Comparison of ENCODE assay signal across 19 cellular contexts in the genomic region with DNA sequence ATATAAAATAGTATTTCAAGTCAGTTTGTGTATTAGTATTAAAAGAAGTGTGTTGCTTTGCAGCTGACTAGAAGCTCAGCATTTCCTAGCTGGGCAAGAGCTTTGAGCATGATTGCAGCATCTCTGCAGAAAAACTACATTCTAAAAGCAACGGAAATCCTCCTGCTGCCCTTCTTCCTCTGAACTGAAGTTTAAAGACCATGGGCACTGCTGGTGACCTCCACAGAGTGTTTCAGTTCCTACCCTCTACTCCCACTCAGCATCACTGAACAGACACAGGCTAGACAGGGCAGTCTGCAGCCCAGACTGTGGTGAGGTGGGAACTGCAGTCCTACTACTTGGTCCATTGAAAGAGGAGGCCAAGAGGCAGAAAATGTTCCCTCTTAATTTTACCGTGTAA. TPM values are rescaled to one million over a fixed set of nuclear protein-coding genes. Genes with fewer than 3 reads are reported as not detected.
A peak's percentile ranks its signal among the peaks of the same experiment; 100 is the strongest.
DNase-seq lines count a peak whose midpoint lies in the region; ATAC-seq and TF ChIP-seq lines count a peak whose summit lies in the region.
"Had no signal": no experiment of that assay in that cellular context is flagged by ENCODE, and none has a peak within 500 bp of the region (broad histone marks: within the 10 kb centered on the region; RNA-seq: fewer than 3 reads in every experiment).

No MANE protein-coding gene starts in this region.

- peaks cover 0 to 8% of the 10 kb centered on the region in 2 donors for H3K4me1 ChIP-seq in right atrium auricular region
- peaks cover 0 to 3% (median 0%) of the 10 kb centered on the region in 4 donors for H3K4me1 ChIP-seq in upper lobe of left lung
- H3K4me1 ChIP-seq: A549, neural progenitor cell had no signal

- H3K27me3 ChIP-seq in right atrium auricular region (no peaks in the 10 kb centered on the region), upper lobe of left lung (no peaks in the 10 kb centered on the region)
- H3K27me3 ChIP-seq: gastroesophageal sphincter, neural progenitor cell had no signal

- TF ChIP-seq EP300 in upper lobe of left lung (IDR thresholded peaks at IDR 0.05), result no peak

- ATAC-seq in Right ventricle myocardium inferior (peak; percentile 42), left ventricle myocardium superior (peak; percentile 67), upper lobe of left lung (ENCODE audit: low FRiP score in 2 of 2) (peak; percentile 79), GM18517 (IDR thresholded peaks at IDR 0.05; ENCODE audit: unreplicated experiment) (no peak)
- ATAC-seq: A549, gastroesophageal sphincter had no signal

- TF ChIP-seq CTCF in right atrium auricular region (IDR thresholded peaks at IDR 0.05), result no peak
- no peak for TF ChIP-seq CTCF in upper lobe of left lung (IDR thresholded peaks at IDR 0.05)

- H3K9me3 ChIP-seq in right atrium auricular region, result no peaks in the 10 kb centered on the region
- H3K9me3 ChIP-seq in upper lobe of left lung, result no peaks in the 10 kb centered on the region
- H3K9me3 ChIP-seq: A549, gastroesophageal sphincter had no signal

- DNase-seq in Right ventricle myocardium inferior (ENCODE audit: missing footprints) (no peak), right atrium auricular region (ENCODE audit: low spot score) (no peak), KBM-7 (peak; percentile 69), left ventricle myocardium superior (no peak), upper lobe of left lung (peak in 1 of 2 donors; percentile 23), cortex of kidney (lab: John Stamatoyannopoulos, UW) (no peak), NCI-H524 (lab: John Stamatoyannopoulos, UW) (no peak)
- DNase-seq: activated CD4-positive, alpha-beta T cell treated with anti-CD3 and anti-CD28 coated beads, Interleukin-2, amount 10 ng/mL, durations not matched to agents 24 days and 14 days; activated naive CD4-positive, alpha-beta T cell treated with anti-CD3 and anti-CD28 coated beads, Interleukin-2, amount 10 ng/mL, durations not matched to agents 7 days and 5 days; activated T-cell treated with anti-CD3 and anti-CD28 coated beads for 4 hours; CD4-positive, alpha-beta memory T cell; DND-41; NCI-H2081 treated with DMSO at 0.1 percent for 48 hours; stimulated activated CD4-positive, alpha-beta T cell treated with anti-CD3 and anti-CD28 coated beads, Interleukin-4, amount 100 ng/mL, for 24 hours; trophoblast cell had no signal

- no peak for TF ChIP-seq POLR2A in upper lobe of left lung (IDR thresholded peaks at IDR 0.05)

- H3K36me3 ChIP-seq in right atrium auricular region (no peaks in the 10 kb centered on the region), upper lobe of left lung (no peaks in the 10 kb centered on the region)
- H3K36me3 ChIP-seq: gastroesophageal sphincter, neural progenitor cell had no signal

- H3K4me3 ChIP-seq in right atrium auricular region (no peak overlapping the region), upper lobe of left lung (no peak overlapping the region)
- H3K4me3 ChIP-seq: A549, gastroesophageal sphincter, neural progenitor cell had no signal

- intact Hi-C loops in Right ventricle myocardium inferior (cut with DNase I) (no loop called here), left ventricle myocardium superior (cut with micrococcal nuclease) (no loop called here)

- no peak overlapping the region for H3K27ac ChIP-seq in right atrium auricular region
- H3K27ac ChIP-seq in upper lobe of left lung, result no peak overlapping the region
- H3K27ac ChIP-seq: A549, gastroesophageal sphincter, neural progenitor cell had no signal

- 64 to 68% methylated on average over 2 of the region's 2 CpGs for WGBS in upper lobe of left lung, 2 donors

- in situ Hi-C loops in KBM-7 (cut with MboI; ENCODE audit: low pct_unique_long_range_greater_than_20kb, low sequenced_read_pairs), result no loop called here

RNA-seq across cellular contexts. Expression of gene FAR2, which starts 59.0 kb away (rescaled TPM):
- total RNA-seq in Right ventricle myocardium inferior (4.1 TPM), right atrium auricular region (1 to 10 TPM; 3.0 to 10.0 TPM), left ventricle myocardium superior (3.2 TPM), upper lobe of left lung (10 to 100 TPM in 5 of 6 donors, 1 to 10 TPM in 1; 6.0 to 25.7 (median 15.9) TPM)
